ENCODE assay signal across 11 cellular contexts in genomic region chr10:306654-307185, GRCh38.
A peak's percentile ranks its signal among the peaks of the same experiment; 100 is the strongest.
DNase-seq lines count a peak whose midpoint lies in the region; ATAC-seq and FAIRE-seq lines count a peak whose summit lies in the region.
"Had no signal": no experiment of that assay in that cellular context is flagged by ENCODE, and none has a peak within 500 bp of the region (broad histone marks: within the 10 kb centered on the region; RNA-seq: fewer than 3 reads in every experiment).

No MANE protein-coding gene starts in this region.

- H3K4me3 ChIP-seq in small intestine (ENCODE audit: low read depth in 1 of 2, low read length in 2 of 2): no peak overlapping the region

- H3K27ac ChIP-seq in small intestine (ENCODE audit: low read depth in 1 of 2, low read length in 1 of 2): no peak overlapping the region

- FAIRE-seq in small intestine (lab: Jason Lieb, UNC): no peak
- FAIRE-seq in RCC 7860 (lab: Jason Lieb, UNC): no peak

- H3K4me1 ChIP-seq in small intestine (ENCODE audit: control insufficient read depth in 2 of 2, insufficient read depth in 1 of 2, low read depth in 1 of 2, low read length in 1 of 2): no peaks in the 10 kb centered on the region

- peak; percentile 40 for DNase-seq in NCI-H510A (lab: John Stamatoyannopoulos, UW)
- peak; percentile 33 for DNase-seq in iPS DF 19.7 (ENCODE audit: low read depth, low spot score)
- DNase-seq in small intestine: peak; percentile 38
- DNase-seq in RCC 7860 (ENCODE audit: low spot score): no peak
- no peak for DNase-seq in NK-92 treated with Interleukin-12 subunit alpha and Interleukin-12 subunit beta, amount 100 ng/mL, for 24 hours (lab: John Stamatoyannopoulos, UW)
- DNase-seq: activated CD8-positive, alpha-beta T cell treated with anti-CD3 and anti-CD28 coated beads, Interleukin-2, amount 10 ng/mL, durations not matched to agents 7 days and 5 days; cortex of kidney; NCI-H82; stimulated activated CD4-positive, alpha-beta T cell treated with anti-CD3 and anti-CD28 coated beads, Interleukin-2, amount 100 ng/mL, for 48 hours had no signal

- no peaks in the 10 kb centered on the region for H3K36me3 ChIP-seq in small intestine (ENCODE audit: control insufficient read depth in 2 of 2, insufficient read depth in 2 of 2, low read length in 2 of 2)

- no peaks in the 10 kb centered on the region for H3K27me3 ChIP-seq in small intestine (ENCODE audit: control insufficient read depth in 2 of 2, insufficient read depth in 2 of 2, low read length in 2 of 2)

- ATAC-seq in GM21825 (IDR thresholded peaks at IDR 0.05; ENCODE audit: unreplicated experiment) (peak; percentile 74), HG02798 (IDR thresholded peaks at IDR 0.05; ENCODE audit: poor library complexity, unreplicated experiment) (no peak)
- ATAC-seq: activated CD8-positive, alpha-beta T cell treated with anti-CD3 and anti-CD28 coated beads, Interleukin-2, amount 10 ng/mL, durations not matched to agents 7 days and 5 days had no signal

- no peaks in the 10 kb centered on the region for H3K9me3 ChIP-seq in small intestine (ENCODE audit: control insufficient read depth, low read depth)

- WGBS in small intestine, 3 donors: 25 to 56% (median 28%) methylated on average over 9 of the region's 9 CpGs

Comparison
In these comparisons a context has a peak if more than half of its experiments do, and no peak if none do; other contexts are left out.
1. DNase-seq: peak in NCI-H510A (single experiment), iPS DF 19.7 (single experiment) and small intestine (single experiment); none in RCC 7860 (single experiment) and NK-92 treated with Interleukin-12 subunit alpha and Interleukin-12 subunit beta, amount 100 ng/mL, for 24 hours (single experiment).